19 cellular contexts compared by ENCODE assay signal in genomic region chr2:109052922-109053321, GRCh38.
DNase-seq lines count a peak whose midpoint lies in the region; ATAC-seq, FAIRE-seq and TF ChIP-seq lines count a peak whose summit lies in the region.
"Had no signal": no experiment of that assay in that cellular context is flagged by ENCODE, and none has a peak within 500 bp of the region (broad histone marks: within the 10 kb centered on the region; RNA-seq: fewer than 3 reads in every experiment).

No MANE protein-coding gene starts in this region.

- H3K4me1 ChIP-seq in H1 (replicated peaks in 1 of 4; ENCODE audit: control insufficient read depth in 3 of 4, insufficient read depth in 4 of 4, low read length in 3 of 4) (no peaks in the 10 kb centered on the region; a peak in 1 of 7 replicates), neural progenitor cell (peaks cover 20% of the 10 kb centered on the region)
- H3K4me1 ChIP-seq: SJCRH30 had no signal

- H3K4ac ChIP-seq in H1 (replicated peaks; ENCODE audit: insufficient read length, low read depth, low read length): no peak overlapping the region

- H3K14ac ChIP-seq in H1 (ENCODE audit: insufficient read length): no peak overlapping the region

- no peaks in the 10 kb centered on the region for H3K79me2 ChIP-seq in H1 (ENCODE audit: control insufficient read depth in 1 of 2, insufficient read depth in 2 of 2, low read length in 2 of 2)
- H3K79me2 ChIP-seq in neural progenitor cell (ENCODE audit: low read depth): no peaks in the 10 kb centered on the region

- no peaks in the 10 kb centered on the region for H3K36me3 Mint-ChIP-seq in neural progenitor cell
- no peaks in the 10 kb centered on the region for H3K36me3 Mint-ChIP-seq in naive thymus-derived CD8-positive, alpha-beta T cell
- H3K36me3 Mint-ChIP-seq: CD4-positive, CD25-positive, alpha-beta regulatory T cell had no signal

- H3K27ac Mint-ChIP-seq in neural progenitor cell: peak overlapping the region; percentile 58
- no peak overlapping the region for H3K27ac Mint-ChIP-seq in naive thymus-derived CD8-positive, alpha-beta T cell

- H4K8ac ChIP-seq in H1 (ENCODE audit: extremely low read depth, insufficient read depth, low read length): no peak overlapping the region

- CTCF ChIA-PET in H1 (lab: Charles Lee; ENCODE audit: partially characterized antibody): interaction anchor here (0.8 to 1.6 kb wide), 5 partner anchors 8 to 65 kb away, joined by 3 to 6 read pairs (median 3); no protein-coding TSS in a partner anchor

- POLR2A ChIA-PET in H1 (lab: Charles Lee; ENCODE audit: partially characterized antibody): no interaction called here
- POLR2A ChIA-PET in naive thymus-derived CD8-positive, alpha-beta T cell (lab: Charles Lee): interaction anchor here (1.1 kb wide), 1 partner anchor 21 kb away, joined by 7 read pairs; no protein-coding TSS in a partner anchor

- H4K91ac ChIP-seq in H1 (replicated peaks; ENCODE audit: insufficient read length, low read length): no peak overlapping the region

- no peak overlapping the region for H4K5ac ChIP-seq in H1 (ENCODE audit: insufficient read length, low read depth, low read length)

- no peaks in the 10 kb centered on the region for H3K9me3 ChIP-seq in H1 (ENCODE audit: insufficient read depth in 2 of 2, low read depth in 1 of 2, low read length in 1 of 2)
- H3K9me3 ChIP-seq in neural progenitor cell (ENCODE audit: low read depth): no peaks in the 10 kb centered on the region
- H3K9me3 ChIP-seq: SJCRH30 had no signal

- no peaks in the 10 kb centered on the region for H3K36me3 ChIP-seq in H1 (ENCODE audit: control insufficient read depth in 2 of 4, insufficient read depth in 4 of 4, low read length in 3 of 4)
- no peaks in the 10 kb centered on the region for H3K36me3 ChIP-seq in neural progenitor cell
- H3K36me3 ChIP-seq: SJCRH30 had no signal

- peaks cover 37% of the 10 kb centered on the region for H3K4me1 Mint-ChIP-seq in neural progenitor cell
- H3K4me1 Mint-ChIP-seq in naive thymus-derived CD8-positive, alpha-beta T cell: peaks cover 13 to 36% (median 21%) of the 10 kb centered on the region in 4 donors

- no peak overlapping the region for H2AK5ac ChIP-seq in H1 (ENCODE audit: low read depth, low read length)

- no peak overlapping the region for H2AFZ ChIP-seq in H1 (ENCODE audit: low read length)
- peak overlapping the region; percentile 57 for H2AFZ ChIP-seq in neural progenitor cell (replicated peaks)

- no peak overlapping the region for H3K4me2 ChIP-seq in H1 (ENCODE audit: insufficient read depth in 1 of 2, low read depth in 2 of 2, low read length in 2 of 2)
- H3K4me2 ChIP-seq in neural progenitor cell: no peak overlapping the region

- no peak overlapping the region for H2BK15ac ChIP-seq in H1 (ENCODE audit: low read length)

- no peak for DNase-seq in GM10266 (ENCODE audit: extremely low spot score)
- DNase-seq in H1 (ENCODE audit: low read depth in 1 of 2, low spot score in 2 of 2): no peak
- no peak for DNase-seq in neural progenitor cell (ENCODE audit: low spot score)
- no peak for DNase-seq in AML-193 (lab: John Stamatoyannopoulos, UW)
- no peak for DNase-seq in naive thymus-derived CD8-positive, alpha-beta T cell
- DNase-seq in left colon: no peak
- DNase-seq: CD4-positive, CD25-positive, alpha-beta regulatory T cell; DMS79; NCI-H1092 treated with DMSO at 0.1 percent for 48 hours; NCI-H1436 treated with DMSO at 0.1 percent for 48 hours; NCI-H1930; NCI-H226; NCI-H524; NCI-H774; SJCRH30 had no signal

- no peaks in the 10 kb centered on the region for H3K9me3 Mint-ChIP-seq in neural progenitor cell
- no peaks in the 10 kb centered on the region for H3K9me3 Mint-ChIP-seq in naive thymus-derived CD8-positive, alpha-beta T cell
- H3K9me3 Mint-ChIP-seq: CD4-positive, CD25-positive, alpha-beta regulatory T cell had no signal

- TF ChIP-seq CTCF in GM10266 (IDR thresholded peaks at IDR 0.05; ENCODE audit: control insufficient read depth, insufficient read depth, low read depth, missing control alignments): peak; percentile 4
- TF ChIP-seq CTCF in H1 (IDR thresholded peaks at IDR 0.05; ENCODE audit: control extremely low read depth in 1 of 3, insufficient read depth in 1 of 3, low read depth in 1 of 3, low read length in 3 of 3): peak in 2 of 3 experiments; percentile 43 to 45; a peak in 3 of 4 replicates
- TF ChIP-seq CTCF in neural progenitor cell (IDR thresholded peaks at IDR 0.05): no peak

- H3K27me3 Mint-ChIP-seq in neural progenitor cell (ENCODE audit: insufficient read depth, low read depth): peaks cover 10% of the 10 kb centered on the region
- no peaks in the 10 kb centered on the region for H3K27me3 Mint-ChIP-seq in naive thymus-derived CD8-positive, alpha-beta T cell

- H2BK20ac ChIP-seq in H1 (ENCODE audit: low read length): no peak overlapping the region

- ATAC-seq in naive thymus-derived CD8-positive, alpha-beta T cell: no peak
- ATAC-seq in left colon: no peak
- ATAC-seq: GM12878, K562 had no signal

- H3K4me3 ChIP-seq in H1 (ENCODE audit: extremely low read depth in 1 of 4, insufficient read depth in 2 of 4, low read depth in 3 of 4, low read length in 4 of 4) (no peak overlapping the region), neural progenitor cell (no peak overlapping the region)
- H3K4me3 ChIP-seq: GM12878, K562, SJCRH30 had no signal

- H3K4me3 Mint-ChIP-seq in neural progenitor cell: peak overlapping the region; percentile 18
- no peak overlapping the region for H3K4me3 Mint-ChIP-seq in naive thymus-derived CD8-positive, alpha-beta T cell
- H3K4me3 Mint-ChIP-seq: CD4-positive, CD25-positive, alpha-beta regulatory T cell had no signal

- H4K20me1 ChIP-seq in H1 (replicated peaks in 1 of 2; ENCODE audit: control insufficient read depth in 1 of 2, insufficient read depth in 2 of 2, low read length in 2 of 2) (no peaks in the 10 kb centered on the region), neural progenitor cell (ENCODE audit: low read depth) (no peaks in the 10 kb centered on the region)

- intact Hi-C loops in left colon (cut with DNase I, micrococcal nuclease): no loop called here

- no peak overlapping the region for H3K56ac ChIP-seq in H1 (replicated peaks; ENCODE audit: insufficient read length, low read depth, low read length)

- no peaks in the 10 kb centered on the region for H3K23me2 ChIP-seq in H1 (ENCODE audit: low read depth, low read length)

- no peaks in the 10 kb centered on the region for H3K79me1 ChIP-seq in H1 (ENCODE audit: low read depth, low read length)

- H2BK5ac ChIP-seq in H1 (ENCODE audit: low read depth, low read length): no peak overlapping the region

- 81% methylated on average over 6 of the region's 6 CpGs; no CpG with 5 or more reads in 1 of the 2 experiments for WGBS in H1 (ENCODE audit: extremely low coverage in 1 of 2, insufficient coverage in 1 of 2, insufficient read length in 1 of 2, insufficient replicate concordance in 2 of 2, low coverage in 1 of 2, low lambda C conversion rate in 2 of 2, missing lambda C conversion rate in 1 of 2), 2 experiments

- H2BK120ac ChIP-seq in H1 (replicated peaks; ENCODE audit: low read depth, low read length): no peak overlapping the region

- H3K27ac ChIP-seq in H1 (ENCODE audit: low read depth, low read length) (no peak overlapping the region), neural progenitor cell (no peak overlapping the region)
- H3K27ac ChIP-seq: SJCRH30 had no signal

- peak; percentile 5; the same call in 1 of the 2 replicates for TF ChIP-seq RAD21 in Ishikawa (IDR thresholded peaks at IDR 0.05; ENCODE audit: low read depth)
- peak; percentile 48 to 59 for TF ChIP-seq RAD21 in H1 (IDR thresholded peaks at IDR 0.05 in 1 of 2, conservative IDR thresholded peaks at IDR 0.05 in 1 of 2; ENCODE audit: low read depth in 2 of 2, low read length in 2 of 2)

- no peak for FAIRE-seq in H1 (lab: Jason Lieb, UNC)
- FAIRE-seq: GM12878, K562, RCC 7860 had no signal

- TF ChIP-seq EP300 in Ishikawa (IDR thresholded peaks at IDR 0.05; ENCODE audit: borderline replicate concordance) (no peak), H1 (IDR thresholded peaks at IDR 0.05; ENCODE audit: borderline replicate concordance in 1 of 2, low read depth in 2 of 2, low read length in 2 of 2) (no peak)

- peaks cover 10% of the 10 kb centered on the region for H3F3A ChIP-seq in neural progenitor cell (ENCODE audit: low read depth)

- H3K27me3 ChIP-seq in H1 (replicated peaks in 1 of 4; ENCODE audit: control insufficient read depth in 3 of 4, extremely low read depth in 1 of 4, insufficient read depth in 3 of 4, low read length in 3 of 4): no peaks in the 10 kb centered on the region; a peak in 1 of 7 replicates
- H3K27me3 ChIP-seq in neural progenitor cell: no peaks in the 10 kb centered on the region

- no peak overlapping the region for H3K18ac ChIP-seq in H1 (ENCODE audit: extremely low read depth, low read length)

- H3K9ac ChIP-seq in H1 (replicated peaks in 1 of 4; ENCODE audit: extremely low read depth in 1 of 4, low read depth in 3 of 4, low read length in 3 of 4) (no peak overlapping the region), neural progenitor cell (no peak overlapping the region)

- no peak overlapping the region for H2BK12ac ChIP-seq in H1 (ENCODE audit: low read depth, low read length)

- no peak for TF ChIP-seq POLR2A in H1 (IDR thresholded peaks at IDR 0.05; ENCODE audit: control extremely low read depth in 1 of 2, low read depth in 2 of 2, low read length in 2 of 2)

- no peak overlapping the region for H3K23ac ChIP-seq in H1 (ENCODE audit: insufficient read length)

TF ChIP-seq in H1, 55 proteins besides CTCF, POLR2A, EP300 and RAD21 (continues in another document):
- no peak for TF ChIP-seq POLR2AphosphoS5 (IDR thresholded peaks at IDR 0.05; ENCODE audit: low read depth, low read length)
- TF ChIP-seq CREB1 (IDR thresholded peaks at IDR 0.05): no peak
- no peak for TF ChIP-seq CEBPB (IDR thresholded peaks at IDR 0.05; ENCODE audit: low read depth, low read length)
- TF ChIP-seq FOSL1 (IDR thresholded peaks at IDR 0.05; ENCODE audit: insufficient read depth, low read depth, low read length): no peak
- TF ChIP-seq NRF1 (IDR thresholded peaks at IDR 0.05; ENCODE audit: low read depth, low read length): no peak
- no peak for TF ChIP-seq SAP30 (IDR thresholded peaks at IDR 0.05; ENCODE audit: insufficient read depth, insufficient replicate concordance, low read length)
- no peak for TF ChIP-seq POU5F1 (IDR thresholded peaks at IDR 0.05; ENCODE audit: low read depth, low read length)
- no peak for TF ChIP-seq SIN3A (conservative IDR thresholded peaks at IDR 0.05 in 1 of 2, IDR thresholded peaks at IDR 0.05 in 1 of 2; ENCODE audit: low read depth in 1 of 2, low read length in 2 of 2)
- no peak for TF ChIP-seq CBX8 (IDR thresholded peaks at IDR 0.05; ENCODE audit: borderline replicate concordance, low read depth, low read length)
- TF ChIP-seq JUN (IDR thresholded peaks at IDR 0.05; ENCODE audit: low read depth, low read length): no peak
- no peak for TF ChIP-seq ZNF274 (IDR thresholded peaks at IDR 0.05; ENCODE audit: borderline replicate concordance, extremely low read depth, low read length)
- TF ChIP-seq BCL11A (IDR thresholded peaks at IDR 0.05; ENCODE audit: low read depth in 2 of 2, low read length in 2 of 2): no peak
- TF ChIP-seq TBP (IDR thresholded peaks at IDR 0.05; ENCODE audit: low read depth, low read length): no peak
- TF ChIP-seq CTBP2 (IDR thresholded peaks at IDR 0.05; ENCODE audit: borderline replicate concordance, insufficient read depth, insufficient read length, low read length): no peak
